ENCODE assay signal across 1 cellular context in genomic region chr17:18027280-18027679, GRCh38.
TF ChIP-seq lines count a peak whose summit lies in the region.

No MANE protein-coding gene starts in this region.

TF ChIP-seq in HEK293, 187 proteins besides CTCF, POLR2A, EP300 and RAD21 (continued from another document):
- TF ChIP-seq PRDM2 (tag by site-specific recombination; IDR thresholded peaks at IDR 0.05; ENCODE audit: borderline replicate concordance): no peak
